Comparison of ENCODE assay signal across 31 cellular contexts in genomic region chr3:70905496-70905895, GRCh38.
"Had no signal": no experiment of that assay in that cellular context is flagged by ENCODE, and none has a peak within 500 bp of the region (broad histone marks: within the 10 kb centered on the region; RNA-seq: fewer than 3 reads in every experiment).

No MANE protein-coding gene starts in this region.

- ATAC-seq: naive thymus-derived CD8-positive, alpha-beta T cell; natural killer cell treated with Interleukin-12 subunit alpha and Interleukin-12 subunit beta and Interleukin-15 and Interleukin-18, amount 100 ng/mL, for 72 hours; psoas muscle; right lobe of liver; stimulated activated effector memory CD8-positive, alpha-beta T cell treated with anti-CD3 and anti-CD28 coated beads, Interleukin-12 subunit alpha, Interleukin-12 subunit beta, amount 100 ng/mL, for 72 hours; stimulated activated naive B cell treated with anti-CD40 and anti-IgM and Interleukin-4, amounts not matched to agents 10 μg/mL and 1 μg/mL and 100 μg/mL, for 72 hours had no signal

- H2AFZ ChIP-seq: parathyroid adenoma had no signal

- H3K4me3 ChIP-seq: psoas muscle, right atrium auricular region, right lobe of liver, sigmoid colon, stomach, thoracic aorta, thyroid gland, tibial nerve, upper lobe of left lung, vagina had no signal

- H3K36me3 Mint-ChIP-seq: naive B cell; naive thymus-derived CD8-positive, alpha-beta T cell; natural killer cell treated with Interleukin-12 subunit alpha and Interleukin-12 subunit beta and Interleukin-15 and Interleukin-18, amount 100 ng/mL, for 72 hours; stimulated activated effector memory CD8-positive, alpha-beta T cell treated with anti-CD3 and anti-CD28 coated beads, Interleukin-12 subunit alpha, Interleukin-12 subunit beta, amount 100 ng/mL, for 72 hours; stimulated activated naive B cell treated with anti-CD40 and anti-IgM and Interleukin-4, amounts not matched to agents 10 μg/mL and 1 μg/mL and 100 μg/mL, for 72 hours had no signal

- H3K79me2 ChIP-seq: parathyroid adenoma had no signal

- H3K27me3 ChIP-seq: right atrium auricular region, right lobe of liver, sigmoid colon, stomach, thyroid gland, tibial nerve, upper lobe of left lung, vagina had no signal

- H3K4me3 Mint-ChIP-seq: naive B cell; naive thymus-derived CD8-positive, alpha-beta T cell; natural killer cell treated with Interleukin-12 subunit alpha and Interleukin-12 subunit beta and Interleukin-15 and Interleukin-18, amount 100 ng/mL, for 72 hours; nephron progenitor cell; neural crest cell; stimulated activated effector memory CD8-positive, alpha-beta T cell treated with anti-CD3 and anti-CD28 coated beads, Interleukin-12 subunit alpha, Interleukin-12 subunit beta, amount 100 ng/mL, for 72 hours; stimulated activated naive B cell treated with anti-CD40 and anti-IgM and Interleukin-4, amounts not matched to agents 10 μg/mL and 1 μg/mL and 100 μg/mL, for 72 hours; stimulated activated naive CD8-positive, alpha-beta T cell treated with anti-CD3 and anti-CD28 coated beads, Interleukin-15, Interleukin-2, amounts not matched to agents 100 ng/mL and 50 ng/mL, for 24 hours had no signal

- H3K4me1 Mint-ChIP-seq: naive B cell; naive thymus-derived CD8-positive, alpha-beta T cell; neural crest cell; stimulated activated effector memory CD8-positive, alpha-beta T cell treated with anti-CD3 and anti-CD28 coated beads, Interleukin-12 subunit alpha, Interleukin-12 subunit beta, amount 100 ng/mL, for 72 hours; stimulated activated naive B cell treated with anti-CD40 and anti-IgM and Interleukin-4, amounts not matched to agents 10 μg/mL and 1 μg/mL and 100 μg/mL, for 72 hours had no signal

- H3K27me3 Mint-ChIP-seq: progenitor cell of endocrine pancreas had no signal

- H3K4me1 ChIP-seq: parathyroid adenoma, psoas muscle, right atrium auricular region, right lobe of liver, sigmoid colon, stomach, thyroid gland, tibial nerve, upper lobe of left lung, vagina had no signal

- H3K9me3 ChIP-seq: neutrophil, psoas muscle, right lobe of liver, sigmoid colon, stomach, thoracic aorta, thyroid gland, upper lobe of left lung, vagina had no signal

- H3K9me3 Mint-ChIP-seq: naive B cell; naive thymus-derived CD8-positive, alpha-beta T cell; natural killer cell treated with Interleukin-12 subunit alpha and Interleukin-12 subunit beta and Interleukin-15 and Interleukin-18, amount 100 ng/mL, for 72 hours; nephron progenitor cell; neural crest cell; stimulated activated effector memory CD8-positive, alpha-beta T cell treated with anti-CD3 and anti-CD28 coated beads, Interleukin-12 subunit alpha, Interleukin-12 subunit beta, amount 100 ng/mL, for 72 hours; stimulated activated naive B cell treated with anti-CD40 and anti-IgM and Interleukin-4, amounts not matched to agents 10 μg/mL and 1 μg/mL and 100 μg/mL, for 72 hours; stimulated activated naive CD8-positive, alpha-beta T cell treated with anti-CD3 and anti-CD28 coated beads, Interleukin-15, Interleukin-2, amounts not matched to agents 100 ng/mL and 50 ng/mL, for 24 hours had no signal

- H3K27ac Mint-ChIP-seq: naive B cell; natural killer cell treated with Interleukin-12 subunit alpha and Interleukin-12 subunit beta and Interleukin-15 and Interleukin-18, amount 100 ng/mL, for 72 hours; nephron progenitor cell; progenitor cell of endocrine pancreas; stimulated activated effector memory CD8-positive, alpha-beta T cell treated with anti-CD3 and anti-CD28 coated beads, Interleukin-12 subunit alpha, Interleukin-12 subunit beta, amount 100 ng/mL, for 72 hours; stimulated activated naive B cell treated with anti-CD40 and anti-IgM and Interleukin-4, amounts not matched to agents 10 μg/mL and 1 μg/mL and 100 μg/mL, for 72 hours; stimulated activated naive CD8-positive, alpha-beta T cell treated with anti-CD3 and anti-CD28 coated beads, Interleukin-15, Interleukin-2, amounts not matched to agents 100 ng/mL and 50 ng/mL, for 24 hours had no signal

- H3K27ac ChIP-seq: neutrophil, parathyroid adenoma, psoas muscle, right atrium auricular region, right lobe of liver, sigmoid colon, stomach, thoracic aorta, thyroid gland, tibial nerve, upper lobe of left lung, vagina had no signal

- H3K36me3 ChIP-seq: neutrophil, right atrium auricular region, right lobe of liver, sigmoid colon, stomach, thoracic aorta, thyroid gland, tibial nerve, upper lobe of left lung, vagina had no signal

- DNase-seq: naive B cell; naive thymus-derived CD8-positive, alpha-beta T cell; nephron progenitor cell; nucleus accumbens; posterior cingulate gyrus; psoas muscle; retina; right lobe of liver; sigmoid colon; small intestine; stimulated activated CD4-positive, alpha-beta T cell treated with anti-CD3 and anti-CD28 coated beads, Interleukin-15, amount 100 ng/mL, for 24 hours; stimulated activated CD4-positive, alpha-beta T cell treated with anti-CD3 and anti-CD28 coated beads, Interleukin-2, amount 100 ng/mL, for 24 hours; stimulated activated CD4-positive, alpha-beta T cell treated with anti-CD3 and anti-CD28 coated beads, Interleukin-2, amount 100 ng/mL, for 48 hours; stimulated activated CD4-positive, alpha-beta T cell treated with anti-CD3 and anti-CD28 coated beads, Interleukin-4, amount 100 ng/mL, for 24 hours; stimulated activated naive B cell treated with anti-CD40 and anti-IgM and Interleukin-4, amounts not matched to agents 10 μg/mL and 1 μg/mL and 100 μg/mL, for 72 hours; stimulated activated naive CD4-positive, alpha-beta T cell treated with Interleukin-2 at 50 U/mL for 16 hours; stomach; thyroid gland; trophoblast cell; upper lobe of left lung had no signal
